19 cellular contexts compared by ENCODE assay signal in the genomic region with DNA sequence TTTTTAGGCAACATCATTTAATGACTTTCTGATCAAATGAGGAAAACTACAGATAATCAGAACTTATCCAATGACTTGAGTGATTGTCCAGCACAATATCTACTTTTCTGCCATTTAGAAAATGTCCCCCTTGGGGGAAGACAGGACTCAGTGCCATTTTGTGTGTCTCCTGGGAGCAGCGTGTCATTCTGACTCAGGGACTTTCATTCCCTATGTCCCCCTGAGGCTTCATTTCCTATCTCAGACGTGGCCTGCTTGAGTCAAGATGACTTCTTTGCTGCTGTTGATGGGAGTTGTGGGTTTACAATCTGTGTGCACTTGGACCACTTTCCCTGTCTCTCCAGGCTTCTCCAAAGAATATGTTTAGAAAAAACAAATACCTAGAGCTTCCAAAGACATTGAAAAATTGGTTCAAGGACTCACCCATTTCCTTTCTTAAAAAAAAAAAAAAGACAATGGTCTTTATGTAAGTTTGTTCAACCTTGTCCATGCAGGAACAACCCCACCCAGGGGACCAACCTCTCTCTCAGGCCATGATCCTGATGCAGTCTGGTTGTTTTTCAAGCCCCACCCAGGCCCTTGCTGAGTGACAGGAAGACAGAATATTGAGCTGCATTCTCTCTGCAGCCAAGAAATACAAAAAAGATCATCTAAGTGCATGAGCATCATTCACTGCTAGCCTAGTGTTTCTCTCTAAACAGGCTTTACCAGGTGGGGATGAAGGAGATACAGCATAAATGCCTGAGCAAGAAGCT. TPM values are rescaled to one million over a fixed set of nuclear protein-coding genes. Genes with fewer than 3 reads are reported as not detected.
DNase-seq lines count a peak whose midpoint lies in the region; ATAC-seq and TF ChIP-seq lines count a peak whose summit lies in the region.
"Had no signal": no experiment of that assay in that cellular context is flagged by ENCODE, and none has a peak within 500 bp of the region (broad histone marks: within the 10 kb centered on the region; RNA-seq: fewer than 3 reads in every experiment).

No MANE protein-coding gene starts in this region.

- intact Hi-C loops in heart left ventricle (cut with DNase I), result no loop called here
- intact Hi-C loops in activated naive CD4-positive, alpha-beta T cell treated with anti-CD3 and anti-CD28 coated beads for 36 hours (cut with micrococcal nuclease), result no loop called here
- intact Hi-C loops in esophagus muscularis mucosa (cut with DNase I), result no loop called here

- 36 to 61% (median 42%) methylated on average over 2 of the region's 2 CpGs for WGBS in heart left ventricle, 4 donors
- 66% methylated on average over 2 of the region's 2 CpGs for WGBS in esophagus muscularis mucosa

- peak; percentile 26 to 86 (median 60) for ATAC-seq in heart left ventricle
- peak; percentile 70 for ATAC-seq in esophagus mucosa
- ATAC-seq: Panc1 had no signal

- TF ChIP-seq CTCF in heart left ventricle (IDR thresholded peaks at IDR 0.05), result no peak
- TF ChIP-seq CTCF in right atrium auricular region (IDR thresholded peaks at IDR 0.05), result no peak
- TF ChIP-seq CTCF in NB4 (IDR thresholded peaks at IDR 0.05; ENCODE audit: low read depth, low read length), result no peak
- TF ChIP-seq CTCF in type B pancreatic cell (conservative IDR thresholded peaks at IDR 0.05), result no peak
- no peak for TF ChIP-seq CTCF in esophagus muscularis mucosa (IDR thresholded peaks at IDR 0.05)

- H3K36me3 Mint-ChIP-seq in type B pancreatic cell, result no peaks in the 10 kb centered on the region
- peaks cover 2% of the 10 kb centered on the region for H3K36me3 Mint-ChIP-seq in activated naive CD4-positive, alpha-beta T cell treated with anti-CD3 and anti-CD28 coated beads for 36 hours (ENCODE audit: low read depth)

- no peaks in the 10 kb centered on the region for H3K27me3 ChIP-seq in heart left ventricle
- H3K27me3 ChIP-seq in right atrium auricular region, result no peaks in the 10 kb centered on the region
- no peaks in the 10 kb centered on the region for H3K27me3 ChIP-seq in esophagus muscularis mucosa
- H3K27me3 ChIP-seq: BE2C had no signal

- H3K9me3 Mint-ChIP-seq in type B pancreatic cell, result peaks cover 13% of the 10 kb centered on the region
- H3K9me3 Mint-ChIP-seq in activated naive CD4-positive, alpha-beta T cell treated with anti-CD3 and anti-CD28 coated beads for 36 hours, result peaks cover 9% of the 10 kb centered on the region

- H3K27me3 Mint-ChIP-seq in type B pancreatic cell, result no peaks in the 10 kb centered on the region
- H3K27me3 Mint-ChIP-seq in activated naive CD4-positive, alpha-beta T cell treated with anti-CD3 and anti-CD28 coated beads for 36 hours (ENCODE audit: low read depth), result no peaks in the 10 kb centered on the region

- peak overlapping the region; percentile 85 for H3K27ac Mint-ChIP-seq in type B pancreatic cell
- no peak overlapping the region for H3K27ac Mint-ChIP-seq in activated naive CD4-positive, alpha-beta T cell treated with anti-CD3 and anti-CD28 coated beads for 36 hours

- H3K4me1 ChIP-seq in heart left ventricle, result peaks cover 0 to 4% (median 0%) of the 10 kb centered on the region in 12 donors
- H3K4me1 ChIP-seq in right atrium auricular region, result no peaks in the 10 kb centered on the region
- no peaks in the 10 kb centered on the region for H3K4me1 ChIP-seq in esophagus muscularis mucosa
- H3K4me1 ChIP-seq: BE2C had no signal

- TF ChIP-seq EP300 in esophagus muscularis mucosa (IDR thresholded peaks at IDR 0.05), result no peak

- CTCF ChIA-PET in activated naive CD4-positive, alpha-beta T cell treated with anti-CD3 and anti-CD28 coated beads for 36 hours (lab: Charles Lee), result no interaction called here

- H3K4me3 Mint-ChIP-seq in type B pancreatic cell, result peak overlapping the region; percentile 11
- H3K4me3 Mint-ChIP-seq in activated naive CD4-positive, alpha-beta T cell treated with anti-CD3 and anti-CD28 coated beads for 36 hours, result no peak overlapping the region
- H3K4me3 Mint-ChIP-seq: CD4-positive, alpha-beta memory T cell had no signal

- no peak for TF ChIP-seq POLR2A in heart left ventricle (IDR thresholded peaks at IDR 0.05)
- no peak for TF ChIP-seq POLR2A in NB4 (IDR thresholded peaks at IDR 0.05; ENCODE audit: extremely low read depth, insufficient read length)
- no peak for TF ChIP-seq POLR2A in esophagus muscularis mucosa (IDR thresholded peaks at IDR 0.05; ENCODE audit: low read depth)

- H3K27ac ChIP-seq in heart left ventricle (peak overlapping the region in 6 of 12 donors; percentile 17 to 60 (median 40)), right atrium auricular region (no peak overlapping the region), esophagus muscularis mucosa (replicated peaks in 1 of 4) (no peak overlapping the region)
- H3K27ac ChIP-seq: KMS-11 had no signal

- peaks cover 11% of the 10 kb centered on the region for H3K4me1 Mint-ChIP-seq in type B pancreatic cell (ENCODE audit: unreplicated experiment)
- H3K4me1 Mint-ChIP-seq in activated naive CD4-positive, alpha-beta T cell treated with anti-CD3 and anti-CD28 coated beads for 36 hours (ENCODE audit: low read depth), result no peaks in the 10 kb centered on the region

- DNase-seq in heart left ventricle (peak in 4 of 5 donors; percentile 22 to 55 (median 25)), right atrium auricular region (ENCODE audit: low spot score) (no peak), NB4 (ENCODE audit: low read depth) (peak; percentile 74), type B pancreatic cell (ENCODE audit: extremely low spot score, unreplicated experiment) (no peak), HT-29 (ENCODE audit: low spot score) (no peak), esophagus muscularis mucosa (ENCODE audit: extremely low spot score) (no peak)
- DNase-seq in activated naive CD4-positive, alpha-beta T cell treated with anti-CD3 and anti-CD28 coated beads for 36 hours, result no peak
- DNase-seq: 8988T; BE2C; CD4-positive, alpha-beta memory T cell; DMS53; EL; NCI-H1417 treated with DMSO at 0.1 percent for 48 hours; NCI-H187 treated with DMSO at 0.1 percent for 48 hours; NCI-H2171 treated with DMSO at 0.1 percent for 48 hours; NCI-H446 had no signal

- H3K36me3 ChIP-seq in heart left ventricle (no peaks in the 10 kb centered on the region), right atrium auricular region (no peaks in the 10 kb centered on the region), esophagus muscularis mucosa (no peaks in the 10 kb centered on the region)
- H3K36me3 ChIP-seq: BE2C had no signal

- no peak overlapping the region for H3K4me3 ChIP-seq in heart left ventricle
- no peak overlapping the region for H3K4me3 ChIP-seq in right atrium auricular region
- H3K4me3 ChIP-seq in NB4 (ENCODE audit: low read depth, low read length), result no peak overlapping the region
- H3K4me3 ChIP-seq in esophagus muscularis mucosa, result no peak overlapping the region

- H3K9me3 ChIP-seq in heart left ventricle (peaks cover 0 to 9% (median 0%) of the 10 kb centered on the region in 12 donors), right atrium auricular region (peaks cover 0 to 8% of the 10 kb centered on the region in 2 donors), esophagus muscularis mucosa (no peaks in the 10 kb centered on the region)
- H3K9me3 ChIP-seq: BE2C had no signal

RNA-seq across cellular contexts. Expression of gene TMEM154, which starts 34.3 kb away (rescaled TPM):
- total RNA-seq in heart left ventricle (1 to 10 TPM; 1.2 to 8.0 (median 1.8) TPM), right atrium auricular region (1 to 10 TPM; 1.4 to 2.0 TPM), esophagus mucosa (120 TPM), type B pancreatic cell (ENCODE audit: low replicate concordance) (11.1 and 70.9 TPM in 2 replicates), esophagus muscularis mucosa (1 to 10 TPM; 1.1 to 2.9 (median 2.3) TPM)
- polyA plus RNA-seq in heart left ventricle, result under 1 TPM; 0.27 to 0.37 TPM
- total RNA-seq in HT-29 (2014; rRNA removed; shearing (Covaris generic)), result 0.05 and 0.56 TPM in 2 replicates
- total RNA-seq in activated naive CD4-positive, alpha-beta T cell treated with anti-CD3 and anti-CD28 coated beads for 36 hours, result 10 to 100 TPM; 17.3 to 20.4 TPM

Comparison
In these comparisons a context has a peak if more than half of its experiments do, and no peak if none do; other contexts are left out.
1. DNase-seq: peak in heart left ventricle (4 of 5) and NB4 (single experiment); none in right atrium auricular region (single experiment), type B pancreatic cell (single experiment), HT-29 (single experiment), activated naive CD4-positive, alpha-beta T cell treated with anti-CD3 and anti-CD28 coated beads for 36 hours (single experiment) and esophagus muscularis mucosa (single experiment).